10 cellular contexts compared by ENCODE assay signal in the genomic region with DNA sequence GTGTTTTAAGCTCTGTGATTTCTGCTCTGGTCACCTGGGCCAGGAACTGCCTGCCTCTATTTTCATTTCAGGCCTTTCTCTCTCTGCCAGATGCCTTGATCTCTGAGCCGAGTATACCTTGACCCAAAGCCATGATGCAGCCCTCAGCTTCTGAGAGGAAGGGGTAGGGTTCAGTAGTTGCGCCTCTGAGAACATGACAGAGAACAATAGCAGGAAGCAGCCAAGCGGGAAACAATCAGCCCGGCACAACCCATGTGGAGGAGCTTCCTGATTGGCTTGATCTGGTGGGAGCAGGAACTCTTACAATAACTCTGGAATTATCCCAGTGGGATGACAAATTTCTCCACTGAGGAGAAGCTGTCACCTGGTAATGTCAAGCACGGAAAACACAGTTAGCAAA.
DNase-seq lines count a peak whose midpoint lies in the region; ATAC-seq lines count a peak whose summit lies in the region.
"Had no signal": no experiment of that assay in that cellular context is flagged by ENCODE, and none has a peak within 500 bp of the region (broad histone marks: within the 10 kb centered on the region; RNA-seq: fewer than 3 reads in every experiment).

No MANE protein-coding gene starts in this region.

- peak; percentile 4 for DNase-seq in DMS53 (lab: John Stamatoyannopoulos, UW)
- no peak for DNase-seq in DMS53 treated with DMSO at 0.1 percent for 48 hours (lab: John Stamatoyannopoulos, UW; ENCODE audit: unreplicated experiment)
- peak in 29 of 42 donors; percentile 17 to 80 (median 43) for DNase-seq in head of caudate nucleus
- peak in 21 of 49 donors; percentile 8 to 53 (median 24) for DNase-seq in substantia nigra (lab: John Stamatoyannopoulos, UW)
- DNase-seq in amniotic stem cell (lab: John Stamatoyannopoulos, UW) = no peak
- no peak for DNase-seq in mesenteric fat pad (ENCODE audit: low spot score)
- no peak for DNase-seq in effector memory CD8-positive, alpha-beta T cell

- H3K27me3 Mint-ChIP-seq in effector memory CD8-positive, alpha-beta T cell = peaks cover 0 to 6% of the 10 kb centered on the region in 2 donors

- H3K27ac ChIP-seq in substantia nigra (ENCODE audit: low read depth, low read length, poor library complexity, severe bottlenecking) = peak overlapping the region; percentile 47
- H3K27ac ChIP-seq: 22Rv1 had no signal

- no peaks in the 10 kb centered on the region for H3K36me3 Mint-ChIP-seq in effector memory CD8-positive, alpha-beta T cell (ENCODE audit: insufficient read depth)

- H3K4me3 Mint-ChIP-seq in effector memory CD8-positive, alpha-beta T cell = no peak overlapping the region

- no peaks in the 10 kb centered on the region for H3K4me1 Mint-ChIP-seq in effector memory CD8-positive, alpha-beta T cell (ENCODE audit: low read depth in 2 of 2)

- no peak overlapping the region for H3K27ac Mint-ChIP-seq in effector memory CD8-positive, alpha-beta T cell

- intact Hi-C loops in head of caudate nucleus (cut with DNase I) = loop anchor here (10.0 kb wide), 1 partner anchor 147 kb away; no protein-coding TSS in a partner anchor

- peak; percentile 78 for ATAC-seq in HG03196 (IDR thresholded peaks at IDR 0.05; ENCODE audit: unreplicated experiment)
- ATAC-seq in effector memory CD8-positive, alpha-beta T cell (replicated peaks) = no peak
- ATAC-seq: K562 had no signal

- no peaks in the 10 kb centered on the region for H3K9me3 Mint-ChIP-seq in effector memory CD8-positive, alpha-beta T cell

Comparison
In these comparisons a context has a peak if more than half of its experiments do, and no peak if none do; other contexts are left out.
1. DNase-seq: peak in DMS53 (single experiment) and head of caudate nucleus (29 of 42); none in DMS53 treated with DMSO at 0.1 percent for 48 hours (single experiment), amniotic stem cell (single experiment), mesenteric fat pad (single experiment) and effector memory CD8-positive, alpha-beta T cell (0 of 3).